22 cellular contexts compared by ENCODE assay signal in the genomic region with DNA sequence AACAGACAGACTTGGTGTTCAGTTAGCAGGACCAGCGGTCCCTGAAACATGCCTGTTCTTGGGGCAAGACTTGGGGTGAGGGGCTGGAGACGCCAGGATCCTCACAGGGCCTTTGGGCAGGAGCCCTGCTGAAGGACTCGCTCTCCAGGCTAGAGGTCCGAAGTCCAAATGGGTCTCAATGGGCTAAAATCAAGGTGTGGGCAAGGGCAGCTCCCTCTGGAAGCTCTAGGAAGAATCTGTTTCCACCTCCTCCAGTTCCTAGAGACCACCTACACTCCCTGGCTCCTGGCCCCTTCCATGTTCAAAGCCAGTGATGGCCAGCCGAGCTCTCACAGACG.
DNase-seq lines count a peak whose midpoint lies in the region; ATAC-seq and TF ChIP-seq lines count a peak whose summit lies in the region.
"Had no signal": no experiment of that assay in that cellular context is flagged by ENCODE, and none has a peak within 500 bp of the region (broad histone marks: within the 10 kb centered on the region; RNA-seq: fewer than 3 reads in every experiment).

No MANE protein-coding gene starts in this region.

- H3K36me3 ChIP-seq in right atrium auricular region, result no peaks in the 10 kb centered on the region
- no peaks in the 10 kb centered on the region for H3K36me3 ChIP-seq in heart right ventricle
- H3K36me3 ChIP-seq: BLaER1 treated with 17β-estradiol and CSF1 and Interleukin-3, amounts not matched to agents 10 nM and 100 nM had no signal

- H3K4me1 ChIP-seq in right atrium auricular region, result no peaks in the 10 kb centered on the region
- no peaks in the 10 kb centered on the region for H3K4me1 ChIP-seq in heart right ventricle
- H3K4me1 ChIP-seq: A549; BLaER1 treated with 17β-estradiol and CSF1 and Interleukin-3, amounts not matched to agents 10 nM and 100 nM; Caco-2 had no signal

- 68 to 74% methylated on average over 6 of the region's 6 CpGs for WGBS in heart right ventricle, 2 donors

- ATAC-seq in heart right ventricle, result no peak
- ATAC-seq: A549; CD8-positive, alpha-beta T cell; GM12878 had no signal

- no peaks in the 10 kb centered on the region for H3K27me3 Mint-ChIP-seq in osteocyte (ENCODE audit: unreplicated experiment)
- H3K27me3 Mint-ChIP-seq: B cell; CD4-positive, alpha-beta T cell had no signal

- no peak overlapping the region for H3K4me3 Mint-ChIP-seq in osteocyte (ENCODE audit: unreplicated experiment)
- H3K4me3 Mint-ChIP-seq: B cell; CD4-positive, alpha-beta T cell; CD8-positive, alpha-beta T cell had no signal

- H3K36me3 Mint-ChIP-seq in osteocyte (ENCODE audit: unreplicated experiment), result no peaks in the 10 kb centered on the region
- H3K36me3 Mint-ChIP-seq: CD8-positive, alpha-beta T cell had no signal

- H3K9me3 Mint-ChIP-seq in osteocyte (ENCODE audit: unreplicated experiment), result peaks cover 40% of the 10 kb centered on the region

- H3K9me3 ChIP-seq in right atrium auricular region (no peaks in the 10 kb centered on the region), heart right ventricle (peaks cover 0 to 23% (median 0%) of the 10 kb centered on the region in 11 donors)
- H3K9me3 ChIP-seq: A549; BLaER1 treated with 17β-estradiol and CSF1 and Interleukin-3, amounts not matched to agents 10 nM and 100 nM; Caco-2 had no signal

- intact Hi-C loops in heart right ventricle (cut with DNase I), result no loop called here

- H3K27ac ChIP-seq in right atrium auricular region (no peak overlapping the region), heart right ventricle (no peak overlapping the region)
- H3K27ac ChIP-seq: 22Rv1; A549; BLaER1 treated with 17β-estradiol and CSF1 and Interleukin-3, amounts not matched to agents 10 nM and 100 nM; C4-2B had no signal

- H3K4me3 ChIP-seq in right atrium auricular region (no peak overlapping the region), heart right ventricle (no peak overlapping the region)
- H3K4me3 ChIP-seq: A549; BLaER1 treated with 17β-estradiol and CSF1 and Interleukin-3, amounts not matched to agents 10 nM and 100 nM; GM12878 had no signal

- H3K27ac Mint-ChIP-seq in osteocyte (ENCODE audit: unreplicated experiment), result no peak overlapping the region
- H3K27ac Mint-ChIP-seq: B cell; CD4-positive, alpha-beta T cell; CD8-positive, alpha-beta T cell had no signal

- H3K27me3 ChIP-seq in right atrium auricular region, result no peaks in the 10 kb centered on the region
- no peaks in the 10 kb centered on the region for H3K27me3 ChIP-seq in heart right ventricle
- H3K27me3 ChIP-seq: BLaER1 treated with 17β-estradiol and CSF1 and Interleukin-3, amounts not matched to agents 10 nM and 100 nM had no signal

- no peaks in the 10 kb centered on the region for H3K4me1 Mint-ChIP-seq in osteocyte (ENCODE audit: unreplicated experiment)
- H3K4me1 Mint-ChIP-seq: B cell had no signal

- peak; percentile 18 for DNase-seq in right atrium auricular region (ENCODE audit: low spot score)
- no peak for DNase-seq in heart right ventricle
- peak; percentile 60 for DNase-seq in osteocyte (ENCODE audit: extremely low spot score, unreplicated experiment)
- DNase-seq in NCI-H187 (lab: John Stamatoyannopoulos, UW), result no peak
- no peak for DNase-seq in DMS 273 treated with DMSO at 0.1 percent for 48 hours (lab: John Stamatoyannopoulos, UW)
- DNase-seq: AML-193; Caco-2; Calu3; CD4-positive, alpha-beta T cell; DMS153; DMS53; DMS79; DND-41; EL; GDM1 had no signal

- TF ChIP-seq CTCF in right atrium auricular region (IDR thresholded peaks at IDR 0.05), result no peak
- no peak for TF ChIP-seq CTCF in heart right ventricle (IDR thresholded peaks at IDR 0.05)
- no peak for TF ChIP-seq CTCF in osteocyte (IDR thresholded peaks at IDR 0.05)

Comparison
In these comparisons a context has a peak if more than half of its experiments do, and no peak if none do; other contexts are left out.
1. DNase-seq: peak in right atrium auricular region (single experiment) and osteocyte (single experiment); none in heart right ventricle (0 of 2), NCI-H187 (0 of 2) and DMS 273 treated with DMSO at 0.1 percent for 48 hours (single experiment).